ENCODE assay signal across 9 cellular contexts in genomic region chr6:70520575-70520974, GRCh38. TPM values are rescaled to one million over a fixed set of nuclear protein-coding genes. Genes with fewer than 3 reads are reported as not detected.
DNase-seq lines count a peak whose midpoint lies in the region; ATAC-seq, FAIRE-seq and TF ChIP-seq lines count a peak whose summit lies in the region.
"Had no signal": no experiment of that assay in that cellular context is flagged by ENCODE, and none has a peak within 500 bp of the region (broad histone marks: within the 10 kb centered on the region; RNA-seq: fewer than 3 reads in every experiment).

No MANE protein-coding gene starts in this region.

- TF ChIP-seq CTCF in SK-N-SH (IDR thresholded peaks at IDR 0.05): peak; percentile 53
- TF ChIP-seq CTCF in endothelial cell (IDR thresholded peaks at IDR 0.05; ENCODE audit: unreplicated experiment): no peak

- no peaks in the 10 kb centered on the region for H3K4me1 Mint-ChIP-seq in endothelial cell (ENCODE audit: unreplicated experiment)
- H3K4me1 Mint-ChIP-seq: activated CD8-positive, alpha-beta memory T cell treated with anti-CD3 and anti-CD28 coated beads, Interleukin-2, amount 10 ng/mL, durations not matched to agents 7 days and 5 days had no signal

- in situ Hi-C loops in GM23248 (cut with MboI): no loop called here

- no peak for TF ChIP-seq EP300 in SK-N-SH (IDR thresholded peaks at IDR 0.05; ENCODE audit: borderline replicate concordance in 1 of 2, low read depth in 1 of 2, low read length in 1 of 2)

- TF ChIP-seq RAD21 in SK-N-SH (IDR thresholded peaks at IDR 0.05; ENCODE audit: low read length): peak; percentile 71

- H3F3A ChIP-seq in GM23248 (ENCODE audit: insufficient read depth) (no peaks in the 10 kb centered on the region), SK-N-SH (replicated peaks; ENCODE audit: insufficient read depth) (no peaks in the 10 kb centered on the region)

- no peaks in the 10 kb centered on the region for H3K4me1 ChIP-seq in GM23248 (ENCODE audit: insufficient read depth)
- no peaks in the 10 kb centered on the region for H3K4me1 ChIP-seq in SK-N-SH (ENCODE audit: control insufficient read depth in 1 of 2, insufficient read depth in 2 of 2, low read depth in 1 of 2, low read length in 1 of 2)

- no peaks in the 10 kb centered on the region for H3K9me2 ChIP-seq in GM23248 (ENCODE audit: insufficient read depth)
- H3K9me2 ChIP-seq in SK-N-SH: no peaks in the 10 kb centered on the region

- H3K36me3 Mint-ChIP-seq in endothelial cell (ENCODE audit: low read depth, unreplicated experiment): peaks cover 3% of the 10 kb centered on the region
- H3K36me3 Mint-ChIP-seq: activated CD8-positive, alpha-beta memory T cell treated with anti-CD3 and anti-CD28 coated beads, Interleukin-2, amount 10 ng/mL, durations not matched to agents 7 days and 5 days had no signal

- H3K9ac ChIP-seq in GM23248 (no peak overlapping the region), SK-N-SH (no peak overlapping the region)

- no peaks in the 10 kb centered on the region for H3K27me3 Mint-ChIP-seq in endothelial cell (ENCODE audit: unreplicated experiment)
- H3K27me3 Mint-ChIP-seq: activated CD8-positive, alpha-beta memory T cell treated with anti-CD3 and anti-CD28 coated beads, Interleukin-2, amount 10 ng/mL, durations not matched to agents 7 days and 5 days had no signal

- DNase-seq in COLO829 (ENCODE audit: low spot score) (peak; percentile 10), GM23248 (peak; percentile 37), SK-N-SH (peak; percentile 9), endothelial cell (ENCODE audit: low spot score) (no peak)
- DNase-seq: activated CD8-positive, alpha-beta memory T cell treated with anti-CD3 and anti-CD28 coated beads, Interleukin-2, amount 10 ng/mL, durations not matched to agents 7 days and 5 days had no signal

- H3K36me3 ChIP-seq in GM23248 (ENCODE audit: low read depth): no peaks in the 10 kb centered on the region
- peaks cover 0 to 4% of the 10 kb centered on the region in 2 experiments for H3K36me3 ChIP-seq in SK-N-SH (replicated peaks in 1 of 2; ENCODE audit: control insufficient read depth in 1 of 2, insufficient read depth in 2 of 2, low read length in 1 of 2)

- no peaks in the 10 kb centered on the region for H3K9me3 Mint-ChIP-seq in endothelial cell (ENCODE audit: unreplicated experiment)

- ATAC-seq in HG02610 (IDR thresholded peaks at IDR 0.05; ENCODE audit: unreplicated experiment) (no peak), GM18873 (IDR thresholded peaks at IDR 0.05; ENCODE audit: low FRiP score, unreplicated experiment) (no peak), GM18909 (IDR thresholded peaks at IDR 0.05; ENCODE audit: poor library complexity, unreplicated experiment) (no peak)
- ATAC-seq: activated CD8-positive, alpha-beta memory T cell treated with anti-CD3 and anti-CD28 coated beads, Interleukin-2, amount 10 ng/mL, durations not matched to agents 7 days and 5 days had no signal

- H2AFZ ChIP-seq in GM23248 (no peak overlapping the region), SK-N-SH (ENCODE audit: low read depth) (no peak overlapping the region)

- H3K27ac ChIP-seq in GM23248 (no peak overlapping the region), SK-N-SH (ENCODE audit: low read depth in 2 of 2, low read length in 1 of 2) (no peak overlapping the region)

- peak; percentile 69 for FAIRE-seq in islet of Langerhans (lab: Jason Lieb, UNC)

- H4K20me1 ChIP-seq in GM23248 (ENCODE audit: insufficient read depth): no peaks in the 10 kb centered on the region
- no peaks in the 10 kb centered on the region for H4K20me1 ChIP-seq in SK-N-SH (ENCODE audit: insufficient read depth)

- H3K4me3 ChIP-seq in GM23248: no peak overlapping the region
- no peak overlapping the region for H3K4me3 ChIP-seq in SK-N-SH (ENCODE audit: low read depth in 2 of 2, low read length in 1 of 2)

- H3K27ac Mint-ChIP-seq in endothelial cell (ENCODE audit: unreplicated experiment): no peak overlapping the region
- H3K27ac Mint-ChIP-seq: activated CD8-positive, alpha-beta memory T cell treated with anti-CD3 and anti-CD28 coated beads, Interleukin-2, amount 10 ng/mL, durations not matched to agents 7 days and 5 days had no signal

- CTCF ChIA-PET in SK-N-SH (lab: Yijun Ruan, JAX): interaction anchor here (0.5 to 2.6 kb wide), 20 partner anchors 10 to 436 kb away, joined by 3 to 23 read pairs (median 4); partner anchors contain the start of genes B3GAT2 and SDHAF4

- H3K4me2 ChIP-seq in GM23248 (ENCODE audit: unreplicated experiment): no peak overlapping the region
- H3K4me2 ChIP-seq in SK-N-SH: no peak overlapping the region

- POLR2A ChIA-PET in SK-N-SH (lab: Yijun Ruan, JAX): no interaction called here

- H3K79me2 ChIP-seq in GM23248 (ENCODE audit: insufficient read depth) (no peaks in the 10 kb centered on the region), SK-N-SH (ENCODE audit: insufficient read depth) (no peaks in the 10 kb centered on the region)

- H3K9me3 ChIP-seq in GM23248 (ENCODE audit: low read depth) (no peaks in the 10 kb centered on the region), SK-N-SH (no peaks in the 10 kb centered on the region)

- H3K27me3 ChIP-seq in GM23248 (replicated peaks; ENCODE audit: insufficient read depth): no peaks in the 10 kb centered on the region
- no peaks in the 10 kb centered on the region for H3K27me3 ChIP-seq in SK-N-SH (ENCODE audit: insufficient read depth)

- H3K4me3 Mint-ChIP-seq in endothelial cell (ENCODE audit: unreplicated experiment): no peak overlapping the region
- H3K4me3 Mint-ChIP-seq: activated CD8-positive, alpha-beta memory T cell treated with anti-CD3 and anti-CD28 coated beads, Interleukin-2, amount 10 ng/mL, durations not matched to agents 7 days and 5 days had no signal

TF ChIP-seq in SK-N-SH, 30 proteins besides CTCF, POLR2A, EP300 and RAD21:
- peak; percentile 28; the same call in 1 of the 2 replicates for TF ChIP-seq SMC3 (IDR thresholded peaks at IDR 0.05; ENCODE audit: low read depth, low read length)
- no peak for TF ChIP-seq YY1 (IDR thresholded peaks at IDR 0.05; ENCODE audit: low read depth)

RNA-seq across cellular contexts. Expression of gene SDHAF4, which starts 46.2 kb away (rescaled TPM):
- 10.9 TPM in 2 replicates for total RNA-seq in GM23248 (2014; rRNA removed; shearing (Covaris generic))
- 11.3 and 12.1 TPM in 2 replicates for polyA plus RNA-seq in GM23248 (2016; fragmentation: Nextera tagmentation; extraction: Ambion mirVana)
- 8.6 and 11.5 TPM in 2 replicates for polyA plus RNA-seq in SK-N-SH (2012; rRNA removed)
- 12.6 and 13.4 TPM in 2 replicates for polyA plus RNA-seq in SK-N-SH (2012; cell fraction: cytosol; rRNA removed)
- polyA plus RNA-seq in SK-N-SH (2012; cell fraction: nucleus; rRNA removed): 4.5 and 6.9 TPM in 2 replicates
- total RNA-seq in endothelial cell (ENCODE audit: unreplicated experiment): 10.5 TPM
